In the genomic region with DNA sequence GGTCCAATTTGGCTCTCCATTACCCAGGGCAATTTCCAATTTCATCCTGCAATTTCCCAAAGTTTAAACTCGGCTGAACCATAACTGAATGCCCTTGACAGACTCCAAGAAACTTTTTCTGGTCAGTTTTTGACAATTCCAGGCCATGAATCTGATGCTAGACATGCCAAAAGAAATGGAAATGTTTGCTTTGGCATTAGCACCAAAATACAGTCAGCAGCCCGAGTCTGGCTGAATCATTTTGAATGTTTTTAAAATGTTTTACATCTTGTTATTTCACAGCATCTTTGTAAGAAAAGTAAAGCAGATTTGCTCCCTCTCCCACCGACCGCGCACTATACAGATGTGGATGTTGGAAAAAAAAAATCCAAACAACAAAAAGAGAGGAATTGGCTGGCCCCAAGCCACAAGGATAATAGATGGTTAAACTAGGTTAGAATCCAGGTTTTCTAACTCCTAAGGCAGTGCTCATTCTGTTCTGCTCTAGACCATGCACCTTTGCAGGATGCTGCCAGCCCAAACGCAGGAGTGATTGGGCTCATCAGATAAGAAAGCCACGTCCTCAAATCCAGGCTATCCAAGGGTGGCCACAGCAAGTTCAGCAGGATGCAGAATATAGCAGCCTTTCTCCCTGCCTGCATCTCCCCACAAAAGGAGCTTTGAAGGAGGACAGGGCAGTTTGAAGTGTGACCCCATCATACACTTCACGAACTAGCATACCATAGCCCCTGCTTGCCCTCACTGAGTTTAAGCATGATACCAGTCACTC, we compare ENCODE assay signal across 24 cellular contexts.
DNase-seq lines count a peak whose midpoint lies in the region; ATAC-seq, FAIRE-seq and TF ChIP-seq lines count a peak whose summit lies in the region.
"Had no signal": no experiment of that assay in that cellular context is flagged by ENCODE, and none has a peak within 500 bp of the region (broad histone marks: within the 10 kb centered on the region; RNA-seq: fewer than 3 reads in every experiment).

No MANE protein-coding gene starts in this region.

- no peak overlapping the region for H3K9ac ChIP-seq in astrocyte (ENCODE audit: low read length)

- no peaks in the 10 kb centered on the region for H3K79me2 ChIP-seq in astrocyte (ENCODE audit: insufficient read depth, low read length)

- H3K4me3 Mint-ChIP-seq in MCF 10A (ENCODE audit: unreplicated experiment), result no peak overlapping the region
- H3K4me3 Mint-ChIP-seq in astrocyte (ENCODE audit: unreplicated experiment), result no peak overlapping the region
- H3K4me3 Mint-ChIP-seq: CD14-positive monocyte; endodermal cell; memory B cell; naive thymus-derived CD4-positive, alpha-beta T cell had no signal

- H3K9me3 Mint-ChIP-seq in MCF 10A (ENCODE audit: unreplicated experiment) (peaks cover 7% of the 10 kb centered on the region), astrocyte (ENCODE audit: unreplicated experiment) (peaks cover 2% of the 10 kb centered on the region)
- H3K9me3 Mint-ChIP-seq: endodermal cell had no signal

- H3K36me3 ChIP-seq in breast epithelium, result no peaks in the 10 kb centered on the region
- no peaks in the 10 kb centered on the region for H3K36me3 ChIP-seq in astrocyte (ENCODE audit: insufficient read depth, low read length)

- H3K9me3 ChIP-seq in breast epithelium, result no peaks in the 10 kb centered on the region
- no peaks in the 10 kb centered on the region for H3K9me3 ChIP-seq in astrocyte (ENCODE audit: insufficient read depth, low read depth, low read length)

- peak; percentile 13 for FAIRE-seq in astrocyte (lab: Jason Lieb, UNC)
- FAIRE-seq: colon had no signal

- H3K27ac Mint-ChIP-seq in MCF 10A (ENCODE audit: low read depth, unreplicated experiment) (no peak overlapping the region), astrocyte (ENCODE audit: unreplicated experiment) (no peak overlapping the region)
- H3K27ac Mint-ChIP-seq: CD14-positive monocyte; endodermal cell; memory B cell; naive thymus-derived CD4-positive, alpha-beta T cell; progenitor cell of endocrine pancreas had no signal

- no TSS peak for BruUV-seq in MCF 10A (replicated peaks; lab: Mats Ljungman, UMichigan)

- TF ChIP-seq POLR2A in breast epithelium (IDR thresholded peaks at IDR 0.05), result no peak

- H3K27me3 Mint-ChIP-seq in MCF 10A (ENCODE audit: insufficient read depth, unreplicated experiment) (peaks cover 14% of the 10 kb centered on the region), astrocyte (ENCODE audit: low read depth, unreplicated experiment) (peaks cover 8% of the 10 kb centered on the region)
- H3K27me3 Mint-ChIP-seq: memory B cell had no signal

- no peak for ATAC-seq in HG03342 (IDR thresholded peaks at IDR 0.05; ENCODE audit: unreplicated experiment)
- ATAC-seq: naive thymus-derived CD4-positive, alpha-beta T cell had no signal

- no peaks in the 10 kb centered on the region for H4K20me1 ChIP-seq in astrocyte (ENCODE audit: insufficient read depth, low read length)

- no peak overlapping the region for H3K4me3 ChIP-seq in breast epithelium
- H3K4me3 ChIP-seq in astrocyte (ENCODE audit: insufficient read depth, low read depth, low read length), result no peak overlapping the region
- H3K4me3 ChIP-seq: smooth muscle cell had no signal

- H3K36me3 Mint-ChIP-seq in MCF 10A (ENCODE audit: insufficient read depth, unreplicated experiment) (no peaks in the 10 kb centered on the region), astrocyte (ENCODE audit: low read depth, unreplicated experiment) (no peaks in the 10 kb centered on the region)
- H3K36me3 Mint-ChIP-seq: CD14-positive monocyte; memory B cell; naive thymus-derived CD4-positive, alpha-beta T cell had no signal

- DNase-seq in MCF 10A (ENCODE audit: unreplicated experiment) (peak; percentile 43), breast epithelium (ENCODE audit: low spot score in 2 of 2) (no peak), astrocyte (ENCODE audit: low read depth) (peak; percentile 80), fibroblast of the conjunctiva (ENCODE audit: low read depth) (peak; percentile 28), stromal cell of bone marrow (ENCODE audit: low read depth) (peak; percentile 90), DMS153 treated with DMSO at 0.1 percent for 48 hours (lab: John Stamatoyannopoulos, UW; ENCODE audit: unreplicated experiment) (no peak), posterior cingulate gyrus (no peak)
- DNase-seq: activated CD4-positive, alpha-beta T cell treated with anti-CD3 and anti-CD28 coated beads, Interleukin-2, amount 50 U/mL, for 1 hour; activated gamma-delta T cell; endodermal cell; foreskin melanocyte; naive thymus-derived CD4-positive, alpha-beta T cell; NCI-H2081; NCI-H510A; stimulated activated CD4-positive, alpha-beta T cell treated with anti-CD3 and anti-CD28 coated beads, Interleukin-4, amount 100 ng/mL, for 24 hours; SW 1271 had no signal

- no peaks in the 10 kb centered on the region for H3K27me3 ChIP-seq in breast epithelium
- H3K27me3 ChIP-seq in astrocyte (ENCODE audit: insufficient read depth, low read length), result no peaks in the 10 kb centered on the region

- H3K27ac ChIP-seq in breast epithelium (no peak overlapping the region), astrocyte (ENCODE audit: low read depth, low read length) (peak overlapping the region; percentile 21)
- H3K27ac ChIP-seq: 22Rv1, HL-60 had no signal

- intact Hi-C loops in MCF 10A (cut with micrococcal nuclease), result no loop called here
- intact Hi-C loops in breast epithelium (cut with DNase I; ENCODE audit: low total_unique reads), result no loop called here
- intact Hi-C loops in posterior cingulate gyrus (cut with DNase I), result no loop called here

- POLR2A ChIA-PET in MCF 10A (lab: Yijun Ruan, JAX), result no interaction called here

- CTCF ChIA-PET in MCF 10A (lab: Yijun Ruan, JAX), result no interaction called here

- H3K4me1 ChIP-seq in breast epithelium (no peaks in the 10 kb centered on the region), astrocyte (ENCODE audit: insufficient read depth, low read length) (peaks cover 21% of the 10 kb centered on the region)

- TF ChIP-seq CTCF in MCF 10A (IDR thresholded peaks at IDR 0.05; ENCODE audit: unreplicated experiment), result no peak
- TF ChIP-seq CTCF in breast epithelium (IDR thresholded peaks at IDR 0.05), result no peak
- TF ChIP-seq CTCF in astrocyte (IDR thresholded peaks at IDR 0.05; ENCODE audit: insufficient read depth, low read depth, low read length), result no peak

- H3K4me1 Mint-ChIP-seq in MCF 10A (ENCODE audit: insufficient read depth, unreplicated experiment) (no peaks in the 10 kb centered on the region), astrocyte (ENCODE audit: low read depth, unreplicated experiment) (peaks cover 13% of the 10 kb centered on the region)
- H3K4me1 Mint-ChIP-seq: CD14-positive monocyte; memory B cell; naive thymus-derived CD4-positive, alpha-beta T cell had no signal

- H2AFZ ChIP-seq in astrocyte (ENCODE audit: low read depth, low read length), result no peak overlapping the region

- H3K4me2 ChIP-seq in astrocyte (ENCODE audit: low read length), result peak overlapping the region; percentile 68
- H3K4me2 ChIP-seq: smooth muscle cell had no signal

Comparison
In these comparisons a context has a peak if more than half of its experiments do, and no peak if none do; other contexts are left out.
1. DNase-seq: peak in MCF 10A (single experiment), astrocyte (single experiment), fibroblast of the conjunctiva (single experiment) and stromal cell of bone marrow (single experiment); none in breast epithelium (0 of 2), DMS153 treated with DMSO at 0.1 percent for 48 hours (single experiment) and posterior cingulate gyrus (0 of 10).